ENCODE assay signal across 16 cellular contexts in the genomic region with DNA sequence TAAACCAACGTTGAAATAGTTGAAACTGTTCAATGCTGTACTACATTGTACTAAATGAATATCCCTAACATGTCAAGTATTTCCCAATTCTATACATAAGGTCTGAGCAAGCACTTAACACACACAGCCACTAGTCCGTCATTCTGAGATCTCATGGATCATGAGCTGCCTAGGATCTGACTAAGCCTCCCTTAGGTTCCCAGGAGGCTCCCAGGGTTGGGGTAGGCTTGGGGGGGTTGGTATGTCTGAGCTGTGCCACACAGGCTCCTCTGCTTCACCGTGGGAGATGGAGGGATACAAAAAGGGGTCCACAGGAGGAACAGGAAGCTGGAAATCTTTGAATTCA. TPM values are rescaled to one million over a fixed set of nuclear protein-coding genes. Genes with fewer than 3 reads are reported as not detected.
DNase-seq lines count a peak whose midpoint lies in the region; ATAC-seq and TF ChIP-seq lines count a peak whose summit lies in the region.
"Had no signal": no experiment of that assay in that cellular context is flagged by ENCODE, and none has a peak within 500 bp of the region (broad histone marks: within the 10 kb centered on the region; RNA-seq: fewer than 3 reads in every experiment).

No MANE protein-coding gene starts in this region.

- peaks cover 82% of the 10 kb centered on the region for H3K4me1 Mint-ChIP-seq in T-helper 1 cell treated with Interleukin-12 subunit alpha and Interleukin-12 subunit beta and Interleukin-4 antibody, amounts not matched to agents 30 μg/mL and 1 μg/mL, for 36 hours (ENCODE audit: low read depth)
- H3K4me1 Mint-ChIP-seq in T-helper 17 cell: peaks cover 80% of the 10 kb centered on the region
- peaks cover 90 to 98% of the 10 kb centered on the region in 2 donors for H3K4me1 Mint-ChIP-seq in effector memory CD8-positive, alpha-beta T cell (ENCODE audit: low read depth in 2 of 2)

- H3K27ac ChIP-seq in osteoblast (ENCODE audit: low read depth, low read length): peak overlapping the region; percentile 24
- no peak overlapping the region for H3K27ac ChIP-seq in colonic mucosa
- H3K27ac ChIP-seq: left ventricle myocardium inferior, upper lobe of left lung had no signal

- H3K36me3 ChIP-seq in osteoblast (ENCODE audit: insufficient read depth, low read length) (no peaks in the 10 kb centered on the region), colonic mucosa (no peaks in the 10 kb centered on the region)
- H3K36me3 ChIP-seq: left ventricle myocardium inferior, upper lobe of left lung had no signal

- peak overlapping the region; percentile 93 for H3K4me3 Mint-ChIP-seq in T-helper 1 cell treated with Interleukin-12 subunit alpha and Interleukin-12 subunit beta and Interleukin-4 antibody, amounts not matched to agents 30 μg/mL and 1 μg/mL, for 36 hours
- peak overlapping the region; percentile 97 for H3K4me3 Mint-ChIP-seq in T-helper 17 cell
- H3K4me3 Mint-ChIP-seq in effector memory CD8-positive, alpha-beta T cell: peak overlapping the region; percentile 96

- H3K4me3 ChIP-seq in osteoblast (ENCODE audit: insufficient read depth, low read length) (no peak overlapping the region), colonic mucosa (no peak overlapping the region)
- H3K4me3 ChIP-seq: left ventricle myocardium inferior, upper lobe of left lung had no signal

- peak overlapping the region; percentile 46 for H3K4me2 ChIP-seq in osteoblast (ENCODE audit: insufficient read depth, low read length)

- H3K9me3 ChIP-seq in T-helper 17 cell (ENCODE audit: control insufficient read depth, low read length, poor library complexity, severe bottlenecking) (no peaks in the 10 kb centered on the region), osteoblast (ENCODE audit: low read depth, low read length) (no peaks in the 10 kb centered on the region), colonic mucosa (no peaks in the 10 kb centered on the region)
- H3K9me3 ChIP-seq: left ventricle myocardium inferior, upper lobe of left lung had no signal

- H3K9me3 Mint-ChIP-seq in T-helper 1 cell treated with Interleukin-12 subunit alpha and Interleukin-12 subunit beta and Interleukin-4 antibody, amounts not matched to agents 30 μg/mL and 1 μg/mL, for 36 hours: no peaks in the 10 kb centered on the region
- no peaks in the 10 kb centered on the region for H3K9me3 Mint-ChIP-seq in effector memory CD8-positive, alpha-beta T cell

- peaks cover 1% of the 10 kb centered on the region for H4K20me1 ChIP-seq in osteoblast (ENCODE audit: insufficient read depth, low read length)

- no peak overlapping the region for H3K9ac ChIP-seq in colonic mucosa (ENCODE audit: low read depth in 2 of 2, low read length in 2 of 2)

- ATAC-seq in T-helper 17 cell: no peak
- no peak for ATAC-seq in effector memory CD8-positive, alpha-beta T cell (replicated peaks)

- intact Hi-C loops in colonic mucosa (cut with DNase I): no loop called here

- H3K27ac Mint-ChIP-seq in T-helper 1 cell treated with Interleukin-12 subunit alpha and Interleukin-12 subunit beta and Interleukin-4 antibody, amounts not matched to agents 30 μg/mL and 1 μg/mL, for 36 hours: peak overlapping the region; percentile 89
- peak overlapping the region; percentile 98 for H3K27ac Mint-ChIP-seq in T-helper 17 cell
- H3K27ac Mint-ChIP-seq in effector memory CD8-positive, alpha-beta T cell: peak overlapping the region; percentile 88 to 93

- H3K27me3 ChIP-seq in osteoblast (ENCODE audit: insufficient read depth, low read length) (peaks cover 30% of the 10 kb centered on the region), colonic mucosa (peaks cover 4% of the 10 kb centered on the region)
- H3K27me3 ChIP-seq: upper lobe of left lung had no signal

- no peak for TF ChIP-seq CTCF in osteoblast (IDR thresholded peaks at IDR 0.05; ENCODE audit: extremely low read depth, low read depth, low read length)
- TF ChIP-seq CTCF in colonic mucosa (IDR thresholded peaks at IDR 0.05): no peak

- no peak overlapping the region for H2AFZ ChIP-seq in osteoblast (ENCODE audit: low read length)

- no peaks in the 10 kb centered on the region for H3K27me3 Mint-ChIP-seq in T-helper 1 cell treated with Interleukin-12 subunit alpha and Interleukin-12 subunit beta and Interleukin-4 antibody, amounts not matched to agents 30 μg/mL and 1 μg/mL, for 36 hours (ENCODE audit: low read depth)
- no peaks in the 10 kb centered on the region for H3K27me3 Mint-ChIP-seq in T-helper 17 cell
- H3K27me3 Mint-ChIP-seq in effector memory CD8-positive, alpha-beta T cell: no peaks in the 10 kb centered on the region

- no peaks in the 10 kb centered on the region for H3K79me2 ChIP-seq in osteoblast (ENCODE audit: insufficient read depth, low read length)

- H3K4me1 ChIP-seq in osteoblast (ENCODE audit: insufficient read depth, low read length) (peaks cover 32% of the 10 kb centered on the region), colonic mucosa (no peaks in the 10 kb centered on the region)

- DNase-seq in T-helper 1 cell: no peak
- DNase-seq in T-helper 17 cell: no peak
- no peak for DNase-seq in effector memory CD8-positive, alpha-beta T cell
- DNase-seq in osteoblast (ENCODE audit: insufficient read length, low spot score, missing footprints): peak; percentile 88
- no peak for DNase-seq in colonic mucosa
- no peak for DNase-seq in NCI-H187 treated with DMSO at 0.1 percent for 48 hours (lab: John Stamatoyannopoulos, UW)
- no peak for DNase-seq in HUDEP-2 (lab: John Stamatoyannopoulos, UW; ENCODE audit: unreplicated experiment in 76 of 76)
- DNase-seq: 8988T, DMS 273 treated with DMSO at 0.1 percent for 48 hours, dorsolateral prefrontal cortex, left ventricle myocardium inferior, NCI-H1417 treated with DMSO at 0.1 percent for 48 hours, NCI-H524 treated with DMSO at 0.1 percent for 48 hours, Right ventricle myocardium superior, upper lobe of left lung had no signal

- H3K36me3 Mint-ChIP-seq in T-helper 1 cell treated with Interleukin-12 subunit alpha and Interleukin-12 subunit beta and Interleukin-4 antibody, amounts not matched to agents 30 μg/mL and 1 μg/mL, for 36 hours (ENCODE audit: low read depth): peaks cover 84% of the 10 kb centered on the region
- peaks cover 21% of the 10 kb centered on the region for H3K36me3 Mint-ChIP-seq in T-helper 17 cell (ENCODE audit: low read depth)
- peaks cover 70% of the 10 kb centered on the region for H3K36me3 Mint-ChIP-seq in effector memory CD8-positive, alpha-beta T cell (ENCODE audit: insufficient read depth)

RNA-seq across cellular contexts. Expression of a gene that starts 5.9 kb away (rescaled TPM):
- total RNA-seq in T-helper 17 cell (100 to 1,000 TPM; 121 to 138 TPM), osteoblast (0.36 and 0.59 TPM in 2 replicates), colonic mucosa (1 to 10 TPM in 1 of 2 donors, under 1 TPM in 1; 0.96 to 1.5 TPM)

Comparison
In these comparisons a context has a peak if more than half of its experiments do, and no peak if none do; other contexts are left out.
1. RNA of a gene that starts 5.9 kb away (total RNA-seq): 121 to 138 TPM in T-helper 17 cell; 0.96 to 1.5 TPM in colonic mucosa and 0.36 to 0.59 TPM in osteoblast; every median in the first group is over 10 times any median in the second.
2. Peak in every context shown above with its lines, with median percentiles within 50 percentile points of each other: H3K27ac Mint-ChIP-seq and H3K4me3 Mint-ChIP-seq.